Comparison of ENCODE assay signal across 19 cellular contexts in the genomic region with DNA sequence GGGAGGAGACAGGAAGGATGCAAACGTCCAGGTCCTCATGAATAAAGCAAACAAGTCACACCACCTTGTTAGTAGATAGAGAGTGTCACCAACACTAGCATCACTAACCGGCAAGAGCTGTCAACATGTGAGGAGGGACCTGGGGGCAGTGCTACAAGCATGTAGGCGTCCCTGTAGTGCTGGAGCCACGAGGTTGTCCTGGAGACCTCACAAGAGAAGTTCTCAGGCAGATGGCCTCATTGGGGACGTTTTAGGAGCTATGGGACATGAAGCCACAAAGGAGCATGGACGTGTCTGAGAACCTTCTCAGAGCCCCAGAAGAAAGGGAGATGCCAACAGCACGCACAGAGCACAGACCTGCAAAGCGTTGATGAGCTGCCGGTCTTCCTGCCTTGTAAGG.
A peak's percentile ranks its signal among the peaks of the same experiment; 100 is the strongest.
DNase-seq lines count a peak whose midpoint lies in the region; ATAC-seq, FAIRE-seq and TF ChIP-seq lines count a peak whose summit lies in the region.
"Had no signal": no experiment of that assay in that cellular context is flagged by ENCODE, and none has a peak within 500 bp of the region (broad histone marks: within the 10 kb centered on the region; RNA-seq: fewer than 3 reads in every experiment).

No MANE protein-coding gene starts in this region.

- peak overlapping the region; percentile 80 for H4K91ac ChIP-seq in mesenchymal stem cell (ENCODE audit: low read length)

- intact Hi-C loops in sigmoid colon (cut with DNase I) (no loop called here), vagina (cut with DNase I) (no loop called here), HepG2 (cut with micrococcal nuclease; ENCODE audit: unreplicated experiment) (no loop called here)

- TF ChIP-seq RAD21 in HepG2 (CRISPR knock-in tag; IDR thresholded peaks at IDR 0.05): no peak

- peak overlapping the region in 1 of 2 experiments; percentile 38 for H2BK12ac ChIP-seq in mesenchymal stem cell (ENCODE audit: low read length in 2 of 2)

- no peaks in the 10 kb centered on the region for H4K20me1 ChIP-seq in HepG2 (ENCODE audit: insufficient read depth, low read length)

- no peak overlapping the region for H3K4ac ChIP-seq in mesenchymal stem cell (ENCODE audit: low read depth in 1 of 2, low read length in 2 of 2)

- peak overlapping the region in 1 of 2 experiments; percentile 18 for H3K18ac ChIP-seq in mesenchymal stem cell (ENCODE audit: low read depth in 1 of 2, low read length in 2 of 2)

- no peak overlapping the region for H3K27ac ChIP-seq in mesenchymal stem cell (ENCODE audit: low read length, poor library complexity, severe bottlenecking)
- H3K27ac ChIP-seq in sigmoid colon: peak overlapping the region in 3 of 4 donors; percentile 19 to 91 (median 42)
- H3K27ac ChIP-seq in vagina: peak overlapping the region; percentile 52
- H3K27ac ChIP-seq in HepG2 (ENCODE audit: extremely low read length, insufficient read depth, low read length): no peak overlapping the region
- H3K27ac ChIP-seq: C4-2B had no signal

- H3K79me2 ChIP-seq in HepG2 (ENCODE audit: insufficient read depth, low read length): no peaks in the 10 kb centered on the region

- H3K27ac Mint-ChIP-seq in HFFc6: peak overlapping the region; percentile 40
- H3K27ac Mint-ChIP-seq: CD4-positive, alpha-beta memory T cell; IgD-negative memory B cell had no signal

- TF ChIP-seq EP300 in sigmoid colon (IDR thresholded peaks at IDR 0.05) (no peak), HepG2 (IDR thresholded peaks at IDR 0.05; ENCODE audit: low read depth in 2 of 2, low read length in 2 of 2) (no peak), HepG2 (CRISPR knock-in tag; IDR thresholded peaks at IDR 0.05; ENCODE audit: borderline replicate concordance) (no peak)

- H3K9ac ChIP-seq in mesenchymal stem cell (ENCODE audit: low read length): no peak overlapping the region
- no peak overlapping the region for H3K9ac ChIP-seq in HepG2 (ENCODE audit: insufficient read depth, low read depth, low read length)

- peaks cover 43% of the 10 kb centered on the region for H3K4me1 Mint-ChIP-seq in HFFc6 (ENCODE audit: low read depth)
- H3K4me1 Mint-ChIP-seq: CD4-positive, alpha-beta memory T cell had no signal

- no peaks in the 10 kb centered on the region for H3K79me1 ChIP-seq in mesenchymal stem cell (replicated peaks; ENCODE audit: low read length, poor library complexity, severe bottlenecking)

- in situ Hi-C loops in HepG2 (cut with HindIII; ENCODE audit: extremely low pct_ligation_motif_present, low pct_unique_long_range_greater_than_20kb): no loop called here

- H3K9me3 ChIP-seq in mesenchymal stem cell (ENCODE audit: control insufficient read depth, low read length) (no peaks in the 10 kb centered on the region), sigmoid colon (no peaks in the 10 kb centered on the region), vagina (no peaks in the 10 kb centered on the region), HepG2 (ENCODE audit: low read length) (no peaks in the 10 kb centered on the region)
- H3K9me3 ChIP-seq: BE2C, HAP-1 had no signal

- 94% methylated on average over 9 of the region's 9 CpGs for WGBS in mesenchymal stem cell
- 70 to 84% methylated on average over 9 of the region's 9 CpGs for WGBS in sigmoid colon, 2 donors
- WGBS in HepG2 (ENCODE audit: low lambda C conversion rate): 15% methylated on average over 6 of the region's 9 CpGs

- no peak overlapping the region for H2BK120ac ChIP-seq in mesenchymal stem cell (ENCODE audit: low read depth, low read length)

- no peak overlapping the region for H3K14ac ChIP-seq in mesenchymal stem cell (ENCODE audit: low read length in 2 of 2)

- BruUV-seq in HepG2 (replicated peaks; lab: Mats Ljungman, UMichigan): no TSS peak

- H3K4me1 ChIP-seq in mesenchymal stem cell (ENCODE audit: control insufficient read depth, insufficient read depth, low read depth, low read length): peaks cover 11% of the 10 kb centered on the region
- H3K4me1 ChIP-seq in sigmoid colon: peaks cover 0 to 18% (median 11%) of the 10 kb centered on the region in 4 donors
- no peaks in the 10 kb centered on the region for H3K4me1 ChIP-seq in vagina
- H3K4me1 ChIP-seq in HepG2 (ENCODE audit: insufficient read depth, low read length): no peaks in the 10 kb centered on the region
- H3K4me1 ChIP-seq: HAP-1 had no signal

- no peak overlapping the region for H3K23ac ChIP-seq in mesenchymal stem cell (ENCODE audit: low read length in 2 of 2)

- H3K36me3 ChIP-seq in mesenchymal stem cell (ENCODE audit: control insufficient read depth in 1 of 2, insufficient read depth in 2 of 2, low read depth in 1 of 2, low read length in 2 of 2) (peaks cover 0 to 96% of the 10 kb centered on the region in 2 experiments), sigmoid colon (peaks cover 63 to 98% (median 80%) of the 10 kb centered on the region in 4 donors), vagina (peaks cover 7 to 53% of the 10 kb centered on the region in 2 donors), HepG2 (replicated peaks in 1 of 2; ENCODE audit: control insufficient read depth in 1 of 2, insufficient read depth in 2 of 2, low read length in 2 of 2) (no peaks in the 10 kb centered on the region)
- H3K36me3 ChIP-seq: BE2C, HAP-1 had no signal

- H2AFZ ChIP-seq in mesenchymal stem cell (ENCODE audit: low read depth, low read length): no peak overlapping the region
- no peak overlapping the region for H2AFZ ChIP-seq in HepG2 (ENCODE audit: low read length)

- H3K27me3 Mint-ChIP-seq in HFFc6 (ENCODE audit: insufficient read depth): peaks cover 18% of the 10 kb centered on the region
- H3K27me3 Mint-ChIP-seq: IgD-negative memory B cell had no signal

- POLR2A ChIA-PET in HepG2 (lab: Yijun Ruan, JAX): no interaction called here

- CTCF ChIA-PET in HepG2 (lab: Yijun Ruan, JAX; ENCODE audit: low intra/inter-chr PET ratio, low total read pairs): no interaction called here

- H3K9me3 Mint-ChIP-seq in HFFc6: no peaks in the 10 kb centered on the region
- H3K9me3 Mint-ChIP-seq: CD4-positive, alpha-beta memory T cell; IgD-negative memory B cell had no signal

- peaks cover 67% of the 10 kb centered on the region for H3K36me3 Mint-ChIP-seq in HFFc6 (ENCODE audit: low read depth)
- H3K36me3 Mint-ChIP-seq: CD4-positive, alpha-beta memory T cell; IgD-negative memory B cell had no signal

- H4K8ac ChIP-seq in mesenchymal stem cell (ENCODE audit: low read length): peak overlapping the region; percentile 3

- no peak for FAIRE-seq in HepG2 (lab: Jason Lieb, UNC)
- FAIRE-seq: D721Med, G401.6, GM12891 had no signal

- ATAC-seq in HepG2: no peak
- ATAC-seq in left lobe of liver: no peak
- ATAC-seq in GM21825 (IDR thresholded peaks at IDR 0.05; ENCODE audit: unreplicated experiment): no peak

- H2BK15ac ChIP-seq in mesenchymal stem cell (ENCODE audit: low read depth, poor library complexity, severe bottlenecking): no peak overlapping the region

- H3K4me2 ChIP-seq in mesenchymal stem cell (ENCODE audit: low read length, poor library complexity, severe bottlenecking) (no peak overlapping the region), HepG2 (ENCODE audit: low read depth, low read length) (no peak overlapping the region)

- H2AK5ac ChIP-seq in mesenchymal stem cell (ENCODE audit: low read length, severe bottlenecking): peak overlapping the region; percentile 44

- TF ChIP-seq CTCF in HFFc6 (IDR thresholded peaks at IDR 0.05) (no peak), sigmoid colon (IDR thresholded peaks at IDR 0.05) (no peak), vagina (IDR thresholded peaks at IDR 0.05) (no peak), HepG2 (CRISPR knock-in tag; IDR thresholded peaks at IDR 0.05) (no peak)

- H3K27me3 ChIP-seq in mesenchymal stem cell (ENCODE audit: control insufficient read depth in 1 of 2, insufficient read depth in 1 of 2, low read length in 2 of 2) (no peaks in the 10 kb centered on the region), sigmoid colon (no peaks in the 10 kb centered on the region), vagina (no peaks in the 10 kb centered on the region), HepG2 (ENCODE audit: control insufficient read depth in 1 of 2, insufficient read depth in 2 of 2, low read length in 2 of 2) (peaks cover 0 to 42% of the 10 kb centered on the region in 2 experiments; a peak in 4 of 5 replicates)
- H3K27me3 ChIP-seq: BE2C had no signal

- no peak overlapping the region for H3K4me3 Mint-ChIP-seq in HFFc6
- H3K4me3 Mint-ChIP-seq: CD4-positive, alpha-beta memory T cell; IgD-negative memory B cell had no signal

- no peak for TF ChIP-seq POLR2A in sigmoid colon (IDR thresholded peaks at IDR 0.05)
- no peak for TF ChIP-seq POLR2A in vagina (IDR thresholded peaks at IDR 0.05)
- no peak for TF ChIP-seq POLR2A in HepG2 (IDR thresholded peaks at IDR 0.05; ENCODE audit: insufficient read depth in 1 of 2, low read depth in 2 of 2, low read length in 2 of 2)

- no peak overlapping the region for H3K4me3 ChIP-seq in mesenchymal stem cell (ENCODE audit: insufficient read depth in 1 of 2, low read depth in 1 of 2, low read length in 2 of 2)
- no peak overlapping the region for H3K4me3 ChIP-seq in sigmoid colon
- H3K4me3 ChIP-seq in vagina: no peak overlapping the region
- H3K4me3 ChIP-seq in HepG2 (replicated peaks in 1 of 3; ENCODE audit: insufficient read depth in 1 of 3, low read depth in 2 of 3, low read length in 3 of 3): no peak overlapping the region
- H3K4me3 ChIP-seq: HAP-1 had no signal

- no peak overlapping the region for H2BK5ac ChIP-seq in mesenchymal stem cell (ENCODE audit: low read depth, low read length, poor library complexity, severe bottlenecking)

- no peak for DNase-seq in HFFc6
- no peak for DNase-seq in mesenchymal stem cell
- no peak for DNase-seq in sigmoid colon
- DNase-seq in vagina (ENCODE audit: extremely low spot score in 2 of 2): peak in 1 of 2 donors; percentile 90
- no peak for DNase-seq in HepG2 (ENCODE audit: low spot score)
- DNase-seq in left lobe of liver (ENCODE audit: low spot score): no peak
- DNase-seq: BE2C; CD4-positive, alpha-beta memory T cell; DMS153; DMS79 treated with DMSO at 0.1 percent for 48 hours; EL; GOT3 had no signal

TF ChIP-seq in HepG2, 621 proteins besides CTCF, POLR2A, EP300 and RAD21 (continues in another document):
- TF ChIP-seq ZFP36 (IDR thresholded peaks at IDR 0.05; ENCODE audit: borderline replicate concordance, low read depth, low read length, partially characterized antibody) (no peak), ZNF563 (CRISPR knock-in tag; IDR thresholded peaks at IDR 0.05) (no peak), MATR3 (CRISPR knock-in tag; IDR thresholded peaks at IDR 0.05) (no peak), ZSCAN25 (CRISPR knock-in tag; IDR thresholded peaks at IDR 0.05) (no peak)
- TF ChIP-seq, protein P1, sequence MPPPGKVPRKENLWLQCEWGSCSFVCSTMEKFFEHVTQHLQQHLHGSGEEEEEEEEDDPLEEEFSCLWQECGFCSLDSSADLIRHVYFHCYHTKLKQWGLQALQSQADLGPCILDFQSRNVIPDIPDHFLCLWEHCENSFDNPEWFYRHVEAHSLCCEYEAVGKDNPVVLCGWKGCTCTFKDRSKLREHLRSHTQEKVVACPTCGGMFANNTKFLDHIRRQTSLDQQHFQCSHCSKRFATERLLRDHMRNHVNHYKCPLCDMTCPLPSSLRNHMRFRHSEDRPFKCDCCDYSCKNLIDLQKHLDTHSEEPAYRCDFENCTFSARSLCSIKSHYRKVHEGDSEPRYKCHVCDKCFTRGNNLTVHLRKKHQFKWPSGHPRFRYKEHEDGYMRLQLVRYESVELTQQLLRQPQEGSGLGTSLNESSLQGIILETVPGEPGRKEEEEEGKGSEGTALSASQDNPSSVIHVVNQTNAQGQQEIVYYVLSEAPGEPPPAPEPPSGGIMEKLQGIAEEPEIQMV (CRISPR knock-in tag; IDR thresholded peaks at IDR 0.05; ENCODE audit: low read depth): no peak

Comparison
In these comparisons a context has a peak if more than half of its experiments do, and no peak if none do; other contexts are left out.
1. H3K27ac ChIP-seq: peak in sigmoid colon (3 of 4) and vagina (single experiment); none in mesenchymal stem cell (single experiment) and HepG2 (single experiment).